9 cellular contexts compared by ENCODE assay signal in the genomic region with DNA sequence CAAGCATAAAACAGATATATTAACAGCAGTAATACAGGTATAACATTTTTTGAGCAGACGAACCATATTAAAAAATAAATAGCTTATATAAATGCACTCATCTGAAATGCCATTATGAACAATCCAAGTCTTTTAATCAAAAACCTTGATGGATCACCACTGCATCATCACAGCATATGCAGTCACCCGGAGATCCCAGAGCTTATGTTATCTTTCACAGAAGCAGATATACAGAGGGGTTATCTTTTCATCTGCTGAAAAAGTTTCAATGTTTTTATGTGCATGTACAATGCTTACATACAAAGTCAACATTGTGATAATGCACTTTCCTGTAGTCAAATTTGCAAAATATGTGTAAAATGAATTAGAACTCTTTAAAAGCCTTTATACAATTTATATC.
"Had no signal": no experiment of that assay in that cellular context is flagged by ENCODE, and none has a peak within 500 bp of the region (broad histone marks: within the 10 kb centered on the region; RNA-seq: fewer than 3 reads in every experiment).

No MANE protein-coding gene starts in this region.

- ATAC-seq: GM23338, HCT116 had no signal

- DNase-seq: GM23248, GOT3, H7, H9, HCEC 1CT, HFFc6 had no signal

- H3K4me3 ChIP-seq: GM23248, GM23338, HAP-1 had no signal

- H3K27ac ChIP-seq: GM23248 had no signal

- H3K9me3 ChIP-seq: HAP-1 had no signal

- H3K9ac ChIP-seq: GM23248 had no signal

- H3K36me3 ChIP-seq: HAP-1 had no signal

- H3K4me2 ChIP-seq: GM23338 had no signal

- H2AFZ ChIP-seq: GM23248, GM23338 had no signal
